In genomic region chr16:83533193-83533592, GRCh38 we compare ENCODE assay signal across 14 cellular contexts.
DNase-seq lines count a peak whose midpoint lies in the region; ATAC-seq and TF ChIP-seq lines count a peak whose summit lies in the region.
"Had no signal": no experiment of that assay in that cellular context is flagged by ENCODE, and none has a peak within 500 bp of the region (broad histone marks: within the 10 kb centered on the region; RNA-seq: fewer than 3 reads in every experiment).

No MANE protein-coding gene starts in this region.

- H3K9me3 ChIP-seq in Panc1 (ENCODE audit: control insufficient read depth, insufficient read depth, low read depth, low read length), result no peaks in the 10 kb centered on the region

- POLR2A ChIA-PET in Panc1 (lab: Charles Lee), result no interaction called here

- H3K36me3 ChIP-seq in Panc1 (ENCODE audit: control insufficient read depth, insufficient read depth, low read length), result no peaks in the 10 kb centered on the region

- DNase-seq in AG08395 (ENCODE audit: low spot score) (peak; percentile 25), GOT3 (lab: John Stamatoyannopoulos, UW) (peak; percentile 46), Panc1 (ENCODE audit: low read depth, low spot score) (no peak), fibroblast of peridontal ligament (ENCODE audit: extremely low read depth) (peak; percentile 36), GM10266 (ENCODE audit: extremely low spot score) (no peak), NCI-H446 treated with DMSO at 0.1 percent for 48 hours (lab: John Stamatoyannopoulos, UW) (no peak)
- no peak for DNase-seq in central memory CD4-positive, alpha-beta T cell
- DNase-seq: activated naive CD8-positive, alpha-beta T cell treated with anti-CD3 and anti-CD28 coated beads, Interleukin-2, amount 50 U/mL, for 24 hours; effector memory CD8-positive, alpha-beta T cell; naive thymus-derived CD4-positive, alpha-beta T cell; NCI-H146; stimulated activated CD4-positive, alpha-beta T cell treated with anti-CD3 and anti-CD28 coated beads, Interleukin-12 subunit alpha, Interleukin-12 subunit beta, amount 100 ng/mL, for 4 hours had no signal

- intact Hi-C loops in Panc1 (cut with micrococcal nuclease; ENCODE audit: unreplicated experiment), result no loop called here

- CTCF ChIA-PET in Panc1 (lab: Charles Lee), result no interaction called here

- TF ChIP-seq CTCF in Panc1 (IDR thresholded peaks at IDR 0.05) (no peak), GM10266 (IDR thresholded peaks at IDR 0.05; ENCODE audit: control insufficient read depth, insufficient read depth, low read depth, missing control alignments) (no peak)

- no peaks in the 10 kb centered on the region for H3K4me1 ChIP-seq in Panc1 (ENCODE audit: control insufficient read depth, insufficient read depth, low read length)

- H3K27ac ChIP-seq in Panc1 (ENCODE audit: low read length), result no peak overlapping the region
- H3K27ac ChIP-seq: HL-60 had no signal

- H3K27me3 ChIP-seq in Panc1 (ENCODE audit: control insufficient read depth, insufficient read depth, low read length), result no peaks in the 10 kb centered on the region; the same call in 1 of the 2 replicates

- in situ Hi-C loops in Panc1 (cut with HindIII; ENCODE audit: low pct_unique_long_range_greater_than_20kb, low sequenced_read_pairs), result no loop called here

- peak; percentile 51; the same call in 1 of the 2 replicates for ATAC-seq in Panc1
- no peak for ATAC-seq in HG03442 (IDR thresholded peaks at IDR 0.05; ENCODE audit: unreplicated experiment)
- ATAC-seq: activated naive CD8-positive, alpha-beta T cell treated with anti-CD3 and anti-CD28 coated beads, Interleukin-2, amount 50 U/mL, for 24 hours; effector memory CD8-positive, alpha-beta T cell; naive thymus-derived CD4-positive, alpha-beta T cell had no signal

- no TSS peak for BruUV-seq in Panc1 (replicated peaks; lab: Mats Ljungman, UMichigan)

- no peak overlapping the region for H3K4me3 ChIP-seq in Panc1 (ENCODE audit: low read depth in 2 of 2, low read length in 2 of 2)

Comparison
In these comparisons a context has a peak if more than half of its experiments do, and no peak if none do; other contexts are left out.
1. DNase-seq: peak in AG08395 (single experiment), GOT3 (single experiment) and fibroblast of peridontal ligament (single experiment); none in Panc1 (single experiment), GM10266 (single experiment), central memory CD4-positive, alpha-beta T cell (single experiment) and NCI-H446 treated with DMSO at 0.1 percent for 48 hours (single experiment).